Comparison of ENCODE assay signal across 25 cellular contexts in genomic region chr3:171371354-171371753, GRCh38.
"Had no signal": no experiment of that assay in that cellular context is flagged by ENCODE, and none has a peak within 500 bp of the region (broad histone marks: within the 10 kb centered on the region; RNA-seq: fewer than 3 reads in every experiment).

No MANE protein-coding gene starts in this region.

- DNase-seq: activated CD4-positive, alpha-beta T cell treated with anti-CD3 and anti-CD28 coated beads for 36 hours; activated CD4-positive, CD25-positive, alpha-beta regulatory T cell; activated CD8-positive, alpha-beta memory T cell treated with anti-CD3 and anti-CD28 coated beads, Interleukin-2, amount 10 ng/mL, durations not matched to agents 7 days and 5 days; activated CD8-positive, alpha-beta T cell treated with anti-CD3 and anti-CD28 coated beads, Interleukin-2, amount 10 ng/mL, durations not matched to agents 7 days and 5 days; activated naive CD8-positive, alpha-beta T cell treated with anti-CD3 and anti-CD28 coated beads, Interleukin-2, amount 50 U/mL, for 24 hours; activated T-cell treated with anti-CD3 and anti-CD28 coated beads, Interleukin-2, amount 50 U/mL, for 48 hours; effector CD8-positive, alpha-beta T cell; erythroblast; foreskin fibroblast; head of caudate nucleus; hypothalamus; immature natural killer cell; left lung; lower lobe of right lung; naive B cell; ovary; stimulated activated CD4-positive, alpha-beta T cell treated with anti-CD3 and anti-CD28 coated beads, Interleukin-15, amount 100 ng/mL, for 24 hours; stimulated activated CD4-positive, alpha-beta T cell treated with anti-CD3 and anti-CD28 coated beads, Interleukin-2, amount 100 ng/mL, for 24 hours; stimulated activated naive B cell treated with anti-CD40 and anti-IgM and Interleukin-4, amounts not matched to agents 10 μg/mL and 1 μg/mL and 100 μg/mL, for 72 hours had no signal

- H3K9me3 ChIP-seq: left lung, lower lobe of right lung, ovary, prostate gland, tibial nerve had no signal

- H3K27me3 ChIP-seq: left lung, ovary, tibial nerve had no signal

- H3K27ac Mint-ChIP-seq: activated CD4-positive, alpha-beta T cell treated with anti-CD3 and anti-CD28 coated beads for 36 hours; activated CD8-positive, alpha-beta memory T cell treated with anti-CD3 and anti-CD28 coated beads, Interleukin-2, amount 10 ng/mL, durations not matched to agents 7 days and 5 days; activated CD8-positive, alpha-beta T cell treated with anti-CD3 and anti-CD28 coated beads, Interleukin-2, amount 10 ng/mL, durations not matched to agents 7 days and 5 days; activated naive CD4-positive, alpha-beta T cell treated with anti-CD3 and anti-CD28 coated beads, Interleukin-2, amount 50 U/mL, for 24 hours; activated naive CD8-positive, alpha-beta T cell treated with anti-CD3 and anti-CD28 coated beads, Interleukin-2, amount 50 U/mL, for 24 hours; activated T-helper 2 cell treated with anti-CD3 and anti-CD28 coated beads, Interferon-gamma antibody, Interleukin-2, Interleukin-4, amounts not matched to agents 10 μg/mL and 5 μg/mL and 100 μg/mL, durations not matched to agents 14 hours and 24 hours and 36 hours; naive B cell; stimulated activated naive B cell treated with anti-CD40 and anti-IgM and Interleukin-4, amounts not matched to agents 10 μg/mL and 1 μg/mL and 100 μg/mL, for 72 hours; T-helper 2 cell treated with Interferon-gamma antibody and Interleukin-4, amounts not matched to agents 5 μg/mL and 100 μg/mL, for 36 hours had no signal

- FAIRE-seq: colon had no signal

- H3K27me3 Mint-ChIP-seq: activated CD4-positive, alpha-beta T cell treated with anti-CD3 and anti-CD28 coated beads for 36 hours; activated CD8-positive, alpha-beta memory T cell treated with anti-CD3 and anti-CD28 coated beads, Interleukin-2, amount 10 ng/mL, durations not matched to agents 7 days and 5 days; activated naive CD4-positive, alpha-beta T cell treated with anti-CD3 and anti-CD28 coated beads, Interleukin-2, amount 50 U/mL, for 24 hours; activated naive CD8-positive, alpha-beta T cell treated with anti-CD3 and anti-CD28 coated beads, Interleukin-2, amount 50 U/mL, for 24 hours; naive B cell; stimulated activated naive B cell treated with anti-CD40 and anti-IgM and Interleukin-4, amounts not matched to agents 10 μg/mL and 1 μg/mL and 100 μg/mL, for 72 hours had no signal

- H3K9me3 Mint-ChIP-seq: activated naive CD4-positive, alpha-beta T cell treated with anti-CD3 and anti-CD28 coated beads, Interleukin-2, amount 50 U/mL, for 24 hours; activated naive CD8-positive, alpha-beta T cell treated with anti-CD3 and anti-CD28 coated beads, Interleukin-2, amount 50 U/mL, for 24 hours; activated T-helper 2 cell treated with anti-CD3 and anti-CD28 coated beads, Interferon-gamma antibody, Interleukin-2, Interleukin-4, amounts not matched to agents 10 μg/mL and 5 μg/mL and 100 μg/mL, durations not matched to agents 14 hours and 24 hours and 36 hours; immature natural killer cell; naive B cell; stimulated activated naive B cell treated with anti-CD40 and anti-IgM and Interleukin-4, amounts not matched to agents 10 μg/mL and 1 μg/mL and 100 μg/mL, for 72 hours; T-helper 2 cell treated with Interferon-gamma antibody and Interleukin-4, amounts not matched to agents 5 μg/mL and 100 μg/mL, for 36 hours had no signal

- H3K27ac ChIP-seq: left lung, lower lobe of right lung, ovary, prostate gland, tibial nerve had no signal

- H3K36me3 Mint-ChIP-seq: naive B cell; stimulated activated naive B cell treated with anti-CD40 and anti-IgM and Interleukin-4, amounts not matched to agents 10 μg/mL and 1 μg/mL and 100 μg/mL, for 72 hours had no signal

- ATAC-seq: activated CD4-positive, alpha-beta T cell treated with anti-CD3 and anti-CD28 coated beads for 36 hours; activated CD8-positive, alpha-beta memory T cell treated with anti-CD3 and anti-CD28 coated beads, Interleukin-2, amount 10 ng/mL, durations not matched to agents 7 days and 5 days; activated CD8-positive, alpha-beta T cell treated with anti-CD3 and anti-CD28 coated beads, Interleukin-2, amount 10 ng/mL, durations not matched to agents 7 days and 5 days; activated naive CD8-positive, alpha-beta T cell treated with anti-CD3 and anti-CD28 coated beads, Interleukin-2, amount 50 U/mL, for 24 hours; left lung; lower lobe of right lung; stimulated activated naive B cell treated with anti-CD40 and anti-IgM and Interleukin-4, amounts not matched to agents 10 μg/mL and 1 μg/mL and 100 μg/mL, for 72 hours had no signal

- H3K4me3 ChIP-seq: left lung, lower lobe of right lung, ovary, prostate gland, tibial nerve had no signal

- H3K4me1 Mint-ChIP-seq: naive B cell; stimulated activated naive B cell treated with anti-CD40 and anti-IgM and Interleukin-4, amounts not matched to agents 10 μg/mL and 1 μg/mL and 100 μg/mL, for 72 hours had no signal

- H3K4me3 Mint-ChIP-seq: activated CD4-positive, alpha-beta T cell treated with anti-CD3 and anti-CD28 coated beads for 36 hours; activated CD8-positive, alpha-beta memory T cell treated with anti-CD3 and anti-CD28 coated beads, Interleukin-2, amount 10 ng/mL, durations not matched to agents 7 days and 5 days; activated CD8-positive, alpha-beta T cell treated with anti-CD3 and anti-CD28 coated beads, Interleukin-2, amount 10 ng/mL, durations not matched to agents 7 days and 5 days; activated naive CD4-positive, alpha-beta T cell treated with anti-CD3 and anti-CD28 coated beads, Interleukin-2, amount 50 U/mL, for 24 hours; activated naive CD8-positive, alpha-beta T cell treated with anti-CD3 and anti-CD28 coated beads, Interleukin-2, amount 50 U/mL, for 24 hours; immature natural killer cell; naive B cell; stimulated activated naive B cell treated with anti-CD40 and anti-IgM and Interleukin-4, amounts not matched to agents 10 μg/mL and 1 μg/mL and 100 μg/mL, for 72 hours; T-helper 2 cell treated with Interferon-gamma antibody and Interleukin-4, amounts not matched to agents 5 μg/mL and 100 μg/mL, for 36 hours had no signal

- H3K4me1 ChIP-seq: prostate gland had no signal

- H3K36me3 ChIP-seq: left lung, lower lobe of right lung, ovary, prostate gland, tibial nerve had no signal
